In the genomic region with DNA sequence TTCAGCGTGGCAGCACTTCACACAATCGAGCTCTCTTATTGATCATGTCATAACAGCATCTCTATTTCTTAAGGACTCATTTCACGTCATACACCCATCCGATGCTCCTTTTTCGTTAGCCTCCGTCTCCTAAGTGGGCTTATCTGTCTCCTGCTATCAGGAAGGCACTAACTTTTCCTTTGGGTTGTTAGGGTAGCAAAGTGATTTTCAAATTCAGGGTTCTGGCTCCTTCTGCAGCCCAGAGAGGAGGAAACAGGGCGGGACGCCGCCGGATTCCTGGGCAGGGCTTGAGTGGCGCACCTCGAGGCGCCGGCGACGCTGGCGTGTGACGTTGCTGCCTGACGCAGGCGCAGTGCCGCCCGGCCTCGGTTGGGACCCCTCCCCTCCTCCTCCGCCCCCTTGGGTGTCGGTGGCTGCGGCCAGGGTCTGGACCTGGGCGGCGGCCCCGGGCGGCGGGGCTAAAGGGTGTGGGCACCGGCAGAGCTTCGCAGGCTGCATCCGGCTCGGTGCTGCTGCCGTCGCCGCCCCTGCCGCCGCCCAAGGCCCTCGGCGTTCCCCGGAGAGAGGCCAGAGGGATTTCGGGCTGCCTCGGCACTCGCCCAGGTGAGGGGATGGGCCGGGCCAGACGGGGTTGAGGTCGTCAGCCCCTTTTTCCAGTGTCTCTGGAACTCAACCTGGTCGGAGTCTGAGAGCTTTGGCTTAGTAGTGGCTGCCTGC, we compare ENCODE assay signal across 1 cellular context.
TF ChIP-seq lines count a peak whose summit lies in the region.

A gene with protein sequence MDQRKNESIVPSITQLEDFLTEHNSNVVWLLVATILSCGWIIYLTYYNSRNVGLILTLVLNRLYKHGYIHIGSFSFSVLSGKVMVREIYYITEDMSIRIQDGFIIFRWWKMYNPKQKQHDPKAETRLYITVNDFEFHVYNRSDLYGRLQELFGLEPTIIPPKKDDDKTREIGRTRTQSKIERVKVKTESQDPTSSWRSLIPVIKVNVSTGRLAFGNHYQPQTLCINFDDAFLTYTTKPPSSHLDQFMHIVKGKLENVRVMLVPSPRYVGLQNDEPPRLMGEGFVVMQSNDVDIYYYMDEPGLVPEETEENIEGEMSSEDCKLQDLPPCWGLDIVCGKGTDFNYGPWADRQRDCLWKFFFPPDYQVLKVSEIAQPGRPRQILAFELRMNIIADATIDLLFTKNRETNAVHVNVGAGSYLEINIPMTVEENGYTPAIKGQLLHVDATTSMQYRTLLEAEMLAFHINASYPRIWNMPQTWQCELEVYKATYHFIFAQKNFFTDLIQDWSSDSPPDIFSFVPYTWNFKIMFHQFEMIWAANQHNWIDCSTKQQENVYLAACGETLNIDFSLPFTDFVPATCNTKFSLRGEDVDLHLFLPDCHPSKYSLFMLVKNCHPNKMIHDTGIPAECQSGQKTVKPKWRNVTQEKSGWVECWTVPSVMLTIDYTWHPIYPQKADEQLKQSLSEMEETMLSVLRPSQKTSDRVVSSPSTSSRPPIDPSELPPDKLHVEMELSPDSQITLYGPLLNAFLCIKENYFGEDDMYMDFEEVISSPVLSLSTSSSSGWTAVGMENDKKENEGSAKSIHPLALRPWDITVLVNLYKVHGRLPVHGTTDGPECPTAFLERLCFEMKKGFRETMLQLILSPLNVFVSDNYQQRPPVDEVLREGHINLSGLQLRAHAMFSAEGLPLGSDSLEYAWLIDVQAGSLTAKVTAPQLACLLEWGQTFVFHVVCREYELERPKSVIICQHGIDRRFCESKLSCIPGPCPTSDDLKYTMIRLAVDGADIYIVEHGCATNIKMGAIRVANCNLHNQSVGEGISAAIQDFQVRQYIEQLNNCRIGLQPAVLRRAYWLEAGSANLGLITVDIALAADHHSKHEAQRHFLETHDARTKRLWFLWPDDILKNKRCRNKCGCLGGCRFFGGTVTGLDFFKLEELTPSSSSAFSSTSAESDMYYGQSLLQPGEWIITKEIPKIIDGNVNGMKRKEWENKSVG (N-terminal part only) (plus strand): TSS at position 350 of the 717 bp plus-strand sequence. CDS start 18,317 bp downstream, outside the sequence.

TF ChIP-seq in HepG2, 621 proteins besides CTCF, POLR2A, EP300 and RAD21 (continued from another document and continues in another):
- TF ChIP-seq KAT2B (IDR thresholded peaks at IDR 0.05; ENCODE audit: borderline replicate concordance, low read depth, low read length) (no peak), ATF1 (CRISPR knock-in tag; IDR thresholded peaks at IDR 0.05) (peak; percentile 92), ZNF343 (CRISPR knock-in tag; IDR thresholded peaks at IDR 0.05) (no peak), ZNF292 (CRISPR knock-in tag; IDR thresholded peaks at IDR 0.05; ENCODE audit: borderline replicate concordance, low read depth) (no peak), MIER2 (CRISPR knock-in tag; IDR thresholded peaks at IDR 0.05) (no peak), HNF4A (CRISPR knock-in tag; IDR thresholded peaks at IDR 0.05) (no peak), AGO1 (IDR thresholded peaks at IDR 0.05; ENCODE audit: low read depth, low read length, poor library complexity, severe bottlenecking) (no peak), ARNT2 (CRISPR knock-in tag; IDR thresholded peaks at IDR 0.05; ENCODE audit: low read depth) (peak; percentile 49; the same call in 1 of the 2 replicates), ETV6 (CRISPR knock-in tag; conservative IDR thresholded peaks at IDR 0.05) (no peak), ELF3 (CRISPR knock-in tag; IDR thresholded peaks at IDR 0.05) (peak; percentile 44; the same call in 1 of the 2 replicates), ZNF703 (CRISPR knock-in tag; IDR thresholded peaks at IDR 0.05; ENCODE audit: borderline replicate concordance) (no peak), SOX6 (IDR thresholded peaks at IDR 0.05) (no peak), SOX6 (CRISPR knock-in tag; IDR thresholded peaks at IDR 0.05) (no peak), SRY (CRISPR knock-in tag; IDR thresholded peaks at IDR 0.05) (peak; percentile 82; the same call in 1 of the 2 replicates), ESRRA (CRISPR knock-in tag; IDR thresholded peaks at IDR 0.05; ENCODE audit: low read depth) (no peak), KLF6 (CRISPR knock-in tag; IDR thresholded peaks at IDR 0.05) (peak; percentile 59; the same call in 1 of the 2 replicates), SMYD3 (CRISPR knock-in tag; IDR thresholded peaks at IDR 0.05) (0 out of 2 replicates have a peak, but pooled peaks have one; percentile 70), GABPA (IDR thresholded peaks at IDR 0.05; ENCODE audit: low read depth, low read length) (no peak), GABPA (CRISPR knock-in tag; IDR thresholded peaks at IDR 0.05; ENCODE audit: low read depth) (no peak), ZBTB42 (CRISPR knock-in tag; IDR thresholded peaks at IDR 0.05) (no peak), PHB2 (IDR thresholded peaks at IDR 0.05; ENCODE audit: partially characterized antibody) (no peak), ZNF782 (CRISPR knock-in tag; IDR thresholded peaks at IDR 0.05; ENCODE audit: borderline replicate concordance) (0 out of 2 replicates have a peak, but pooled peaks have one; percentile 72), STAG1 (CRISPR knock-in tag; IDR thresholded peaks at IDR 0.05) (no peak), CHD2 (IDR thresholded peaks at IDR 0.05; ENCODE audit: low read depth, low read length) (no peak), ZNF17 (CRISPR knock-in tag; IDR thresholded peaks at IDR 0.05) (no peak), NAIF1 (CRISPR knock-in tag; IDR thresholded peaks at IDR 0.05; ENCODE audit: borderline replicate concordance) (no peak; the same call in 1 of the 2 replicates), SYNCRIP (IDR thresholded peaks at IDR 0.05; ENCODE audit: insufficient read depth, low read depth, low read length) (no peak), ZFAT (CRISPR knock-in tag; conservative IDR thresholded peaks at IDR 0.05) (no peak), HNRNPK (IDR thresholded peaks at IDR 0.05; ENCODE audit: low read depth, low read length, poor library complexity, severe bottlenecking) (no peak), SCMH1 (CRISPR knock-in tag; IDR thresholded peaks at IDR 0.05; ENCODE audit: borderline replicate concordance) (no peak), ZSCAN31 (CRISPR knock-in tag; IDR thresholded peaks at IDR 0.05; ENCODE audit: low read depth) (peak; percentile 32; the same call in 1 of the 2 replicates), KDM2A (CRISPR knock-in tag; IDR thresholded peaks at IDR 0.05; ENCODE audit: borderline replicate concordance, low read depth) (peak; percentile 55; the same call in 1 of the 2 replicates), THYN1 (CRISPR knock-in tag; IDR thresholded peaks at IDR 0.05; ENCODE audit: borderline replicate concordance, low read depth) (no peak), SRSF9 (IDR thresholded peaks at IDR 0.05; ENCODE audit: borderline replicate concordance, insufficient read depth, low read depth, low read length, poor library complexity, severe bottlenecking) (no peak), RCOR2 (CRISPR knock-in tag; IDR thresholded peaks at IDR 0.05) (no peak), ZSCAN22 (CRISPR knock-in tag; IDR thresholded peaks at IDR 0.05) (no peak), PHF5A (CRISPR knock-in tag; IDR thresholded peaks at IDR 0.05; ENCODE audit: low read depth, unreplicated experiment) (no peak), ZNF232 (CRISPR knock-in tag; IDR thresholded peaks at IDR 0.05; ENCODE audit: borderline replicate concordance) (no peak), ZMYM3 (CRISPR knock-in tag; IDR thresholded peaks at IDR 0.05) (no peak), REL (CRISPR knock-in tag; conservative IDR thresholded peaks at IDR 0.05) (no peak), MIXL1 (CRISPR knock-in tag; IDR thresholded peaks at IDR 0.05) (no peak), SP1 (IDR thresholded peaks at IDR 0.05) (no peak), SP1 (CRISPR knock-in tag; IDR thresholded peaks at IDR 0.05) (peak; percentile 71)
- TF ChIP-seq, protein P1, sequence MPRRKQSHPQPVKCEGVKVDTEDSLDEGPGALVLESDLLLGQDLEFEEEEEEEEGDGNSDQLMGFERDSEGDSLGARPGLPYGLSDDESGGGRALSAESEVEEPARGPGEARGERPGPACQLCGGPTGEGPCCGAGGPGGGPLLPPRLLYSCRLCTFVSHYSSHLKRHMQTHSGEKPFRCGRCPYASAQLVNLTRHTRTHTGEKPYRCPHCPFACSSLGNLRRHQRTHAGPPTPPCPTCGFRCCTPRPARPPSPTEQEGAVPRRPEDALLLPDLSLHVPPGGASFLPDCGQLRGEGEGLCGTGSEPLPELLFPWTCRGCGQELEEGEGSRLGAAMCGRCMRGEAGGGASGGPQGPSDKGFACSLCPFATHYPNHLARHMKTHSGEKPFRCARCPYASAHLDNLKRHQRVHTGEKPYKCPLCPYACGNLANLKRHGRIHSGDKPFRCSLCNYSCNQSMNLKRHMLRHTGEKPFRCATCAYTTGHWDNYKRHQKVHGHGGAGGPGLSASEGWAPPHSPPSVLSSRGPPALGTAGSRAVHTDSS (CRISPR knock-in tag; conservative IDR thresholded peaks at IDR 0.05), result no peak
- TF ChIP-seq, protein P2, sequence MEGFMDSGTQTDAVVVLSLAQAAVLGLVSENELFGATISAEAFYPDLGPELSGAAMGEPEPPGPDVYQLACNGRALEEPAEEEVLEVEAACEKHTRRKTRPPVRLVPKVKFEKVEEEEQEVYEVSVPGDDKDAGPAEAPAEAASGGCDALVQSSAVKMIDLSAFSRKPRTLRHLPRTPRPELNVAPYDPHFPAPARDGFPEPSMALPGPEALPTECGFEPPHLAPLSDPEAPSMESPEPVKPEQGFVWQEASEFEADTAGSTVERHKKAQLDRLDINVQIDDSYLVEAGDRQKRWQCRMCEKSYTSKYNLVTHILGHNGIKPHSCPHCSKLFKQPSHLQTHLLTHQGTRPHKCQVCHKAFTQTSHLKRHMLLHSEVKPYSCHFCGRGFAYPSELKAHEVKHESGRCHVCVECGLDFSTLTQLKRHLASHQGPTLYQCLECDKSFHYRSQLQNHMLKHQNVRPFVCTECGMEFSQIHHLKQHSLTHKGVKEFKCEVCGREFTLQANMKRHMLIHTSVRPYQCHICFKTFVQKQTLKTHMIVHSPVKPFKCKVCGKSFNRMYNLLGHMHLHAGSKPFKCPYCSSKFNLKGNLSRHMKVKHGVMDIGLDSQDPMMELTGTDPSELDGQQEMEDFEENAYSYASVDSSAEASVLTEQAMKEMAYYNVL (CRISPR knock-in tag; IDR thresholded peaks at IDR 0.05; ENCODE audit: borderline replicate concordance), result 0 out of 2 replicates have a peak, but pooled peaks have one; percentile 39
- TF ChIP-seq, protein P3, sequence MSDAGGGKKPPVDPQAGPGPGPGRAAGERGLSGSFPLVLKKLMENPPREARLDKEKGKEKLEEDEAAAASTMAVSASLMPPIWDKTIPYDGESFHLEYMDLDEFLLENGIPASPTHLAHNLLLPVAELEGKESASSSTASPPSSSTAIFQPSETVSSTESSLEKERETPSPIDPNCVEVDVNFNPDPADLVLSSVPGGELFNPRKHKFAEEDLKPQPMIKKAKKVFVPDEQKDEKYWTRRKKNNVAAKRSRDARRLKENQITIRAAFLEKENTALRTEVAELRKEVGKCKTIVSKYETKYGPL (CRISPR knock-in tag; IDR thresholded peaks at IDR 0.05), result no peak
- TF ChIP-seq, protein P4, sequence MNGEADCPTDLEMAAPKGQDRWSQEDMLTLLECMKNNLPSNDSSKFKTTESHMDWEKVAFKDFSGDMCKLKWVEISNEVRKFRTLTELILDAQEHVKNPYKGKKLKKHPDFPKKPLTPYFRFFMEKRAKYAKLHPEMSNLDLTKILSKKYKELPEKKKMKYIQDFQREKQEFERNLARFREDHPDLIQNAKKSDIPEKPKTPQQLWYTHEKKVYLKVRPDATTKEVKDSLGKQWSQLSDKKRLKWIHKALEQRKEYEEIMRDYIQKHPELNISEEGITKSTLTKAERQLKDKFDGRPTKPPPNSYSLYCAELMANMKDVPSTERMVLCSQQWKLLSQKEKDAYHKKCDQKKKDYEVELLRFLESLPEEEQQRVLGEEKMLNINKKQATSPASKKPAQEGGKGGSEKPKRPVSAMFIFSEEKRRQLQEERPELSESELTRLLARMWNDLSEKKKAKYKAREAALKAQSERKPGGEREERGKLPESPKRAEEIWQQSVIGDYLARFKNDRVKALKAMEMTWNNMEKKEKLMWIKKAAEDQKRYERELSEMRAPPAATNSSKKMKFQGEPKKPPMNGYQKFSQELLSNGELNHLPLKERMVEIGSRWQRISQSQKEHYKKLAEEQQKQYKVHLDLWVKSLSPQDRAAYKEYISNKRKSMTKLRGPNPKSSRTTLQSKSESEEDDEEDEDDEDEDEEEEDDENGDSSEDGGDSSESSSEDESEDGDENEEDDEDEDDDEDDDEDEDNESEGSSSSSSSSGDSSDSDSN (CRISPR knock-in tag; IDR thresholded peaks at IDR 0.05), result peak; percentile 87
- TF ChIP-seq, protein P5, sequence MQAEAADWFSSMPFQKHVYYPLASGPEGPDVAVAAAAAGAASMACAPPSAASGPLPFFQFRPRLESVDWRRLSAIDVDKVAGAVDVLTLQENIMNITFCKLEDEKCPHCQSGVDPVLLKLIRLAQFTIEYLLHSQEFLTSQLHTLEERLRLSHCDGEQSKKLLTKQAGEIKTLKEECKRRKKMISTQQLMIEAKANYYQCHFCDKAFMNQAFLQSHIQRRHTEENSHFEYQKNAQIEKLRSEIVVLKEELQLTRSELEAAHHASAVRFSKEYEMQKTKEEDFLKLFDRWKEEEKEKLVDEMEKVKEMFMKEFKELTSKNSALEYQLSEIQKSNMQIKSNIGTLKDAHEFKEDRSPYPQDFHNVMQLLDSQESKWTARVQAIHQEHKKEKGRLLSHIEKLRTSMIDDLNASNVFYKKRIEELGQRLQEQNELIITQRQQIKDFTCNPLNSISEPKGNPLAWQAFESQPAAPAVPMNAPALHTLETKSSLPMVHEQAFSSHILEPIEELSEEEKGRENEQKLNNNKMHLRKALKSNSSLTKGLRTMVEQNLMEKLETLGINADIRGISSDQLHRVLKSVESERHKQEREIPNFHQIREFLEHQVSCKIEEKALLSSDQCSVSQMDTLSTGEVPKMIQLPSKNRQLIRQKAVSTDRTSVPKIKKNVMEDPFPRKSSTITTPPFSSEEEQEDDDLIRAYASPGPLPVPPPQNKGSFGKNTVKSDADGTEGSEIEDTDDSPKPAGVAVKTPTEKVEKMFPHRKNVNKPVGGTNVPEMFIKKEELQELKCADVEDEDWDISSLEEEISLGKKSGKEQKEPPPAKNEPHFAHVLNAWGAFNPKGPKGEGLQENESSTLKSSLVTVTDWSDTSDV (CRISPR knock-in tag; IDR thresholded peaks at IDR 0.05), result 0 out of 2 replicates have a peak, but pooled peaks have one; percentile 45
- TF ChIP-seq, protein P6, sequence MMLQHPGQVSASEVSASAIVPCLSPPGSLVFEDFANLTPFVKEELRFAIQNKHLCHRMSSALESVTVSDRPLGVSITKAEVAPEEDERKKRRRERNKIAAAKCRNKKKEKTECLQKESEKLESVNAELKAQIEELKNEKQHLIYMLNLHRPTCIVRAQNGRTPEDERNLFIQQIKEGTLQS (CRISPR knock-in tag; IDR thresholded peaks at IDR 0.05), result no peak
- TF ChIP-seq, protein P7, sequence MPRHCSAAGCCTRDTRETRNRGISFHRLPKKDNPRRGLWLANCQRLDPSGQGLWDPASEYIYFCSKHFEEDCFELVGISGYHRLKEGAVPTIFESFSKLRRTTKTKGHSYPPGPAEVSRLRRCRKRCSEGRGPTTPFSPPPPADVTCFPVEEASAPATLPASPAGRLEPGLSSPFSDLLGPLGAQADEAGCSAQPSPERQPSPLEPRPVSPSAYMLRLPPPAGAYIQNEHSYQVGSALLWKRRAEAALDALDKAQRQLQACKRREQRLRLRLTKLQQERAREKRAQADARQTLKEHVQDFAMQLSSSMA (CRISPR knock-in tag; IDR thresholded peaks at IDR 0.05), result no peak
